Comparison of ENCODE assay signal across 1 cellular context in the genomic region with DNA sequence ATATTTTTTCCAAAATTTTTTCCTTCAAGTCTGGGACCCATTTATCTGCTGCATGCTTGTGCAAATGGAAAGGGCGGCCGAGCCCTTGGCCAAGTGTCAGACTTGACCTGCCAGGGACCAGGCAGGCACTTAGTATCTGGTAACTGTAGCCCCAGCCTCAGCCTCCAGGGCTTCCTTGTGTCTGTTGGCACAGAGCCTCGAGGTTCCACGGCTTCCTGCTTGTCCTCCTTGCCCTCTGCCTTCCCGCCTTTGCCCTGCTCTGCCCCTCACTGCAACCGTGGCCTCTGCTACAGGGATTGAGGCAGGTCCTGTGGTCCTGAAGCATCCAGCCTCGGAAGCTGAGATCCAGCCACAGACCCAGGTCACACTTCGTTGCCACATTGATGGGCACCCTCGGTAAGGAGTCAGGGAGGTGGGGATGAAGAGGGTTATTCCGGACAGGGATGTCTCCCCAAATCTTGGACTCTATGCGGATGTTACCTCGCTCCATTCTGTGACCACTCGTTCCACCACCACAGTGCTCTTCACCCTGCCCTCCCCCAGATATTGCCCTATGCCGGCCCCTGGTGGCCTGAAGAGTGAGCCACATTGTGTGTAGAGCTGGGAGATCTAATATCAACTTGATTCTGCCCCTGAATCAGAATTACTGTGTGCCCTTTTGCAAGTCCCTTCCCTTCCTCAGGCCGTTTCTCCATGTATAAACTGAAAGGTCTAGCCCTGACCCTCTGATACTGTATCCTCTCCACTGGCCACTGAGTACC.
A peak's percentile ranks its signal among the peaks of the same experiment; 100 is the strongest.
TF ChIP-seq lines count a peak whose summit lies in the region.

No MANE protein-coding gene starts in this region.

TF ChIP-seq in K562, 482 proteins besides CTCF, POLR2A, EP300 and RAD21 (continued from another document):
- TF ChIP-seq HMGN3 (IDR thresholded peaks at IDR 0.05; ENCODE audit: borderline replicate concordance, extremely low read depth, insufficient read length, low read depth, low read length), result no peak
- TF ChIP-seq, protein P1, sequence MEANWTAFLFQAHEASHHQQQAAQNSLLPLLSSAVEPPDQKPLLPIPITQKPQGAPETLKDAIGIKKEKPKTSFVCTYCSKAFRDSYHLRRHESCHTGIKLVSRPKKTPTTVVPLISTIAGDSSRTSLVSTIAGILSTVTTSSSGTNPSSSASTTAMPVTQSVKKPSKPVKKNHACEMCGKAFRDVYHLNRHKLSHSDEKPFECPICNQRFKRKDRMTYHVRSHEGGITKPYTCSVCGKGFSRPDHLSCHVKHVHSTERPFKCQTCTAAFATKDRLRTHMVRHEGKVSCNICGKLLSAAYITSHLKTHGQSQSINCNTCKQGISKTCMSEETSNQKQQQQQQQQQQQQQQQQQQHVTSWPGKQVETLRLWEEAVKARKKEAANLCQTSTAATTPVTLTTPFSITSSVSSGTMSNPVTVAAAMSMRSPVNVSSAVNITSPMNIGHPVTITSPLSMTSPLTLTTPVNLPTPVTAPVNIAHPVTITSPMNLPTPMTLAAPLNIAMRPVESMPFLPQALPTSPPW (CRISPR knock-in tag; IDR thresholded peaks at IDR 0.05), result peak; percentile 35; the same call in 1 of the 2 replicates
